In the genomic region with DNA sequence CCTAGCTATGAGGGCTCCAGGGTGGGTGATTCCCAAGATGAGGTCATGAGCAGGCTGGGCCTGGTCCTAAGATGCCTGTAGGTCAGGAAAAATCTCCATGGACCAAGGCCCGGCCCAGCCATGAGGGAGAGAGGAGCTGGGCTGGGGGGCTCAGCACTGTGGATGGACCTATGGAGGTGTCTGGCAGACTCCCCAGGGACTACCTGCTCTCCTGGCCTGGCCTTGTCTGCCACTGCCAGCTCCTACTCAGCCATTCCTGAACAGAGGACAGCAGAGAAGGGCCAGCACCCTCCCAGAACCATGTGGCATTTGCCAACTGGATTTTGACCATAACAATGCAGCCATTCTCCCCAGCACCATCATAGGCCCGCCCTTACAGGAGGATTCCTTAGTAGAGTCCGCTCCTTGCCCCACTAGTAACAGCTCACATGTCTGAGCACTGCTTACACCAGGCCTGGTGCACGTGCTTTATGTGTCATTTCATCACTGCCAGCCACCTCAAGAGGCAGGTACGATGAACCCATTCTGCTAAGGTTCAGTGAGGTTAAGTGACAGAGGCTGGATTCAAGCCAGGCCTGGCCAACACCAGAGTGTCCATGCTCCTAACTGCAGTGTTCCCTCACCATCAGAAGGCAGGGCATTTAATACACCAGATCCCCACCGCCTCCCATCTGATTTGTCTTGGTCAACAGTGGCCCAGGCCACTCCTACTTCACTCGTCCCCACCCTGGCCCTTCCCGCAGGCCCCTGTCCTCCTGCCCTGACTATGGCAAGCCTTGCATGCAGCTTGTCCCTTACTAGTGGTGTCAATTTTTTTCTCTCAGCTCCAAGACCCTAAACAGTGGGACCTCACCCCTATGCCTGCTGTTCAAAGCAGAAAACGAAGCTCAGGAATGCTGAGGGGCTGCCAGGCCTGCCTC, we compare ENCODE assay signal across 32 cellular contexts. TPM values are rescaled to one million over a fixed set of nuclear protein-coding genes. Genes with fewer than 3 reads are reported as not detected.
DNase-seq lines count a peak whose midpoint lies in the region; ATAC-seq and TF ChIP-seq lines count a peak whose summit lies in the region.
"Had no signal": no experiment of that assay in that cellular context is flagged by ENCODE, and none has a peak within 500 bp of the region (broad histone marks: within the 10 kb centered on the region; RNA-seq: fewer than 3 reads in every experiment).

No MANE protein-coding gene starts in this region.

- H3K4me2 ChIP-seq in osteoblast (ENCODE audit: insufficient read depth, low read length), result no peak overlapping the region

- H3K4me1 Mint-ChIP-seq in activated CD4-positive, alpha-beta T cell treated with anti-CD3 and anti-CD28 coated beads for 36 hours, result peaks cover 43% of the 10 kb centered on the region
- H3K4me1 Mint-ChIP-seq in activated T-helper 2 cell treated with anti-CD3 and anti-CD28 coated beads, Interferon-gamma antibody, Interleukin-2, Interleukin-4, amounts not matched to agents 10 μg/mL and 5 μg/mL and 100 μg/mL, durations not matched to agents 14 hours and 24 hours and 36 hours (ENCODE audit: low read depth), result peaks cover 70% of the 10 kb centered on the region

- no peak for DNase-seq in activated CD4-positive, alpha-beta T cell treated with anti-CD3 and anti-CD28 coated beads for 36 hours
- no peak for DNase-seq in activated CD4-positive, alpha-beta T cell treated with anti-CD3 and anti-CD28 coated beads for 48 hours
- DNase-seq in Ammon's horn (ENCODE audit: low spot score), result peak; percentile 28
- DNase-seq in activated T-helper 2 cell treated with anti-CD3 and anti-CD28 coated beads, Interferon-gamma antibody, Interleukin-2, Interleukin-4, amounts not matched to agents 10 μg/mL and 5 μg/mL and 100 μg/mL, durations not matched to agents 14 hours and 24 hours and 36 hours (ENCODE audit: low spot score), result no peak
- DNase-seq in osteoblast (ENCODE audit: insufficient read length, low spot score, missing footprints), result peak; percentile 78
- no peak for DNase-seq in iPS-NIHi7 (ENCODE audit: extremely low spot score)
- DNase-seq in GM13976 (ENCODE audit: low spot score), result no peak
- DNase-seq: activated naive CD4-positive, alpha-beta T cell treated with anti-CD3 and anti-CD28 coated beads, Interleukin-2, amount 50 U/mL, for 16 hours; brain microvascular endothelial cell; CD4-positive, CD25-positive, alpha-beta regulatory T cell; dorsolateral prefrontal cortex; esophagus squamous epithelium; foreskin keratinocyte; GOT3; heart left ventricle; HFFc6; Kasumi-1; midbrain; naive B cell; NCI-H1436 treated with DMSO at 0.1 percent for 48 hours; NCI-H446; NCI-H748 treated with DMSO at 0.1 percent for 48 hours; occipital lobe; SJCRH30; stimulated activated CD4-positive, alpha-beta T cell treated with anti-CD3 and anti-CD28 coated beads, Interleukin-15, amount 100 ng/mL, for 24 hours; stimulated activated naive CD4-positive, alpha-beta T cell; T-cell; testis; uterus had no signal

- H3K79me2 ChIP-seq in osteoblast (ENCODE audit: insufficient read depth, low read length), result no peaks in the 10 kb centered on the region

- H3K27ac Mint-ChIP-seq in activated CD4-positive, alpha-beta T cell treated with anti-CD3 and anti-CD28 coated beads for 36 hours, result peak overlapping the region; percentile 47
- peak overlapping the region; percentile 65 for H3K27ac Mint-ChIP-seq in activated T-helper 2 cell treated with anti-CD3 and anti-CD28 coated beads, Interferon-gamma antibody, Interleukin-2, Interleukin-4, amounts not matched to agents 10 μg/mL and 5 μg/mL and 100 μg/mL, durations not matched to agents 14 hours and 24 hours and 36 hours
- H3K27ac Mint-ChIP-seq: CD4-positive, CD25-positive, alpha-beta regulatory T cell; HFFc6; naive B cell had no signal

- H3K36me3 ChIP-seq in osteoblast (ENCODE audit: insufficient read depth, low read length), result no peaks in the 10 kb centered on the region
- H3K36me3 ChIP-seq: brain microvascular endothelial cell, esophagus squamous epithelium, heart left ventricle, SJCRH30, uterus had no signal

- no peak for ATAC-seq in activated CD4-positive, alpha-beta T cell treated with anti-CD3 and anti-CD28 coated beads for 36 hours
- no peak for ATAC-seq in GM21526 (IDR thresholded peaks at IDR 0.05; ENCODE audit: low FRiP score, unreplicated experiment)
- ATAC-seq: foreskin keratinocyte, heart left ventricle, T-cell had no signal

- in situ Hi-C loops in GM13976 (cut with MboI; ENCODE audit: low sequenced_read_pairs, unreplicated experiment), result no loop called here

- H3K4me3 Mint-ChIP-seq in activated CD4-positive, alpha-beta T cell treated with anti-CD3 and anti-CD28 coated beads for 36 hours, result no peak overlapping the region
- peak overlapping the region; percentile 75 for H3K4me3 Mint-ChIP-seq in activated T-helper 2 cell treated with anti-CD3 and anti-CD28 coated beads, Interferon-gamma antibody, Interleukin-2, Interleukin-4, amounts not matched to agents 10 μg/mL and 5 μg/mL and 100 μg/mL, durations not matched to agents 14 hours and 24 hours and 36 hours (ENCODE audit: low read depth)
- H3K4me3 Mint-ChIP-seq: CD4-positive, CD25-positive, alpha-beta regulatory T cell; HFFc6 had no signal

- TF ChIP-seq CTCF in osteoblast (IDR thresholded peaks at IDR 0.05; ENCODE audit: extremely low read depth, low read depth, low read length), result no peak
- no peak for TF ChIP-seq CTCF in GM13976 (IDR thresholded peaks at IDR 0.05; ENCODE audit: borderline replicate concordance, control extremely low read depth, extremely low read depth, insufficient read depth, missing control alignments)

- no peaks in the 10 kb centered on the region for H3K9me3 ChIP-seq in osteoblast (ENCODE audit: low read depth, low read length)
- H3K9me3 ChIP-seq: esophagus squamous epithelium, heart left ventricle, SJCRH30, testis, uterus had no signal

- peaks cover 23% of the 10 kb centered on the region for H3K27me3 Mint-ChIP-seq in activated CD4-positive, alpha-beta T cell treated with anti-CD3 and anti-CD28 coated beads for 36 hours
- peaks cover 8% of the 10 kb centered on the region for H3K27me3 Mint-ChIP-seq in activated T-helper 2 cell treated with anti-CD3 and anti-CD28 coated beads, Interferon-gamma antibody, Interleukin-2, Interleukin-4, amounts not matched to agents 10 μg/mL and 5 μg/mL and 100 μg/mL, durations not matched to agents 14 hours and 24 hours and 36 hours (ENCODE audit: low read depth)

- H3K4me1 ChIP-seq in osteoblast (ENCODE audit: insufficient read depth, low read length), result peaks cover 10% of the 10 kb centered on the region
- H3K4me1 ChIP-seq: foreskin keratinocyte, SJCRH30 had no signal

- no peak overlapping the region for H3K4me3 ChIP-seq in osteoblast (ENCODE audit: insufficient read depth, low read length)
- H3K4me3 ChIP-seq: dorsolateral prefrontal cortex, esophagus squamous epithelium, heart left ventricle, SJCRH30, testis, uterus had no signal

- H3K36me3 Mint-ChIP-seq in activated CD4-positive, alpha-beta T cell treated with anti-CD3 and anti-CD28 coated beads for 36 hours (ENCODE audit: low read depth), result no peaks in the 10 kb centered on the region
- peaks cover 27% of the 10 kb centered on the region for H3K36me3 Mint-ChIP-seq in activated T-helper 2 cell treated with anti-CD3 and anti-CD28 coated beads, Interferon-gamma antibody, Interleukin-2, Interleukin-4, amounts not matched to agents 10 μg/mL and 5 μg/mL and 100 μg/mL, durations not matched to agents 14 hours and 24 hours and 36 hours (ENCODE audit: low read depth)
- H3K36me3 Mint-ChIP-seq: CD4-positive, CD25-positive, alpha-beta regulatory T cell; naive B cell; T-cell had no signal

- no peaks in the 10 kb centered on the region for H4K20me1 ChIP-seq in osteoblast (ENCODE audit: insufficient read depth, low read length)

- CTCF ChIA-PET in activated CD4-positive, alpha-beta T cell treated with anti-CD3 and anti-CD28 coated beads for 36 hours (lab: Charles Lee), result interaction anchor here (0.5 to 1.0 kb wide), 3 partner anchors 18 to 168 kb away, joined by 3 to 4 read pairs (median 3); no protein-coding TSS in a partner anchor

- peaks cover 14% of the 10 kb centered on the region for H3K27me3 ChIP-seq in osteoblast (ENCODE audit: insufficient read depth, low read length)
- H3K27me3 ChIP-seq: brain microvascular endothelial cell, SJCRH30, testis had no signal

- H3K9me3 Mint-ChIP-seq in activated CD4-positive, alpha-beta T cell treated with anti-CD3 and anti-CD28 coated beads for 36 hours (ENCODE audit: low read depth), result no peaks in the 10 kb centered on the region
- H3K9me3 Mint-ChIP-seq in activated T-helper 2 cell treated with anti-CD3 and anti-CD28 coated beads, Interferon-gamma antibody, Interleukin-2, Interleukin-4, amounts not matched to agents 10 μg/mL and 5 μg/mL and 100 μg/mL, durations not matched to agents 14 hours and 24 hours and 36 hours, result no peaks in the 10 kb centered on the region
- H3K9me3 Mint-ChIP-seq: HFFc6, T-cell had no signal

- intact Hi-C loops in activated CD4-positive, alpha-beta T cell treated with anti-CD3 and anti-CD28 coated beads for 36 hours (cut with DNase I, micrococcal nuclease), result no loop called here
- intact Hi-C loops in activated T-helper 2 cell treated with anti-CD3 and anti-CD28 coated beads, Interferon-gamma antibody, Interleukin-2, Interleukin-4, amounts not matched to agents 10 μg/mL and 5 μg/mL and 100 μg/mL, durations not matched to agents 14 hours and 24 hours and 36 hours (cut with micrococcal nuclease), result loop anchor here (1.0 to 5.0 kb wide), 5 partner anchors 16 to 101 kb away; partner anchors contain the start of genes KIF3A and RAD50

- no peak overlapping the region for H3K27ac ChIP-seq in osteoblast (ENCODE audit: low read depth, low read length)
- H3K27ac ChIP-seq: brain microvascular endothelial cell, esophagus squamous epithelium, foreskin keratinocyte, heart left ventricle, SJCRH30, testis, uterus had no signal

- POLR2A ChIA-PET in activated CD4-positive, alpha-beta T cell treated with anti-CD3 and anti-CD28 coated beads for 36 hours (lab: Charles Lee), result interaction anchor here (0.6 to 0.8 kb wide), 2 partner anchors 17 to 301 kb away, joined by 3 read pairs; no protein-coding TSS in a partner anchor

- H2AFZ ChIP-seq in osteoblast (ENCODE audit: low read length), result no peak overlapping the region

RNA-seq across cellular contexts. Expression of gene IL13, which starts 0.7 kb away (rescaled TPM):
- 1 to 10 TPM; 3.9 to 5.5 TPM for total RNA-seq in activated CD4-positive, alpha-beta T cell treated with anti-CD3 and anti-CD28 coated beads for 36 hours
- 777 and 830 TPM in 2 replicates for total RNA-seq in activated T-helper 2 cell treated with anti-CD3 and anti-CD28 coated beads, Interferon-gamma antibody, Interleukin-2, Interleukin-4, amounts not matched to agents 10 μg/mL and 5 μg/mL and 100 μg/mL, durations not matched to agents 14 hours and 24 hours and 36 hours
- total RNA-seq in osteoblast, result under 0.01 TPM in 1 of 2 replicates, not detected in the other
- total RNA-seq: cerebellum, esophagus squamous epithelium, foreskin keratinocyte, HFFc6, lower leg skin, occipital lobe, SJCRH30 had no signal

RNA-seq across cellular contexts. Expression of gene IL4, which starts 15.1 kb away (rescaled TPM):
- under 1 TPM; 0.32 to 0.77 TPM for total RNA-seq in activated CD4-positive, alpha-beta T cell treated with anti-CD3 and anti-CD28 coated beads for 36 hours
- 21.6 and 25.8 TPM in 2 replicates for total RNA-seq in activated T-helper 2 cell treated with anti-CD3 and anti-CD28 coated beads, Interferon-gamma antibody, Interleukin-2, Interleukin-4, amounts not matched to agents 10 μg/mL and 5 μg/mL and 100 μg/mL, durations not matched to agents 14 hours and 24 hours and 36 hours
- not detected in 2 replicates for total RNA-seq in osteoblast
- total RNA-seq: cerebellum, dorsolateral prefrontal cortex, esophagus squamous epithelium, foreskin keratinocyte, heart left ventricle, HFFc6, lower leg skin, occipital lobe, SJCRH30, testis, uterus had no signal

Comparison
In these comparisons a context has a peak if more than half of its experiments do, and no peak if none do; other contexts are left out.
1. DNase-seq: peak in Ammon's horn (single experiment) and osteoblast (single experiment); none in activated CD4-positive, alpha-beta T cell treated with anti-CD3 and anti-CD28 coated beads for 36 hours (single experiment), activated CD4-positive, alpha-beta T cell treated with anti-CD3 and anti-CD28 coated beads for 48 hours (single experiment), activated T-helper 2 cell treated with anti-CD3 and anti-CD28 coated beads, Interferon-gamma antibody, Interleukin-2, Interleukin-4, amounts not matched to agents 10 μg/mL and 5 μg/mL and 100 μg/mL, durations not matched to agents 14 hours and 24 hours and 36 hours (single experiment), iPS-NIHi7 (single experiment) and GM13976 (single experiment).
2. RNA of gene IL13, which starts 0.7 kb away (total RNA-seq): 777 to 830 TPM in activated T-helper 2 cell treated with anti-CD3 and anti-CD28 coated beads, Interferon-gamma antibody, Interleukin-2, Interleukin-4, amounts not matched to agents 10 μg/mL and 5 μg/mL and 100 μg/mL, durations not matched to agents 14 hours and 24 hours and 36 hours; 3.9 to 5.5 TPM in activated CD4-positive, alpha-beta T cell treated with anti-CD3 and anti-CD28 coated beads for 36 hours and under 0.01 TPM in osteoblast; every median in the first group is over 100 times any median in the second.
3. RNA of gene IL4, which starts 15.1 kb away (total RNA-seq): 21.6 to 25.8 TPM in activated T-helper 2 cell treated with anti-CD3 and anti-CD28 coated beads, Interferon-gamma antibody, Interleukin-2, Interleukin-4, amounts not matched to agents 10 μg/mL and 5 μg/mL and 100 μg/mL, durations not matched to agents 14 hours and 24 hours and 36 hours; 0.32 to 0.77 TPM in activated CD4-positive, alpha-beta T cell treated with anti-CD3 and anti-CD28 coated beads for 36 hours and not detected in osteoblast; every median in the first group is over 10 times any median in the second.